Comparison of ENCODE assay signal across 10 cellular contexts in the genomic region with DNA sequence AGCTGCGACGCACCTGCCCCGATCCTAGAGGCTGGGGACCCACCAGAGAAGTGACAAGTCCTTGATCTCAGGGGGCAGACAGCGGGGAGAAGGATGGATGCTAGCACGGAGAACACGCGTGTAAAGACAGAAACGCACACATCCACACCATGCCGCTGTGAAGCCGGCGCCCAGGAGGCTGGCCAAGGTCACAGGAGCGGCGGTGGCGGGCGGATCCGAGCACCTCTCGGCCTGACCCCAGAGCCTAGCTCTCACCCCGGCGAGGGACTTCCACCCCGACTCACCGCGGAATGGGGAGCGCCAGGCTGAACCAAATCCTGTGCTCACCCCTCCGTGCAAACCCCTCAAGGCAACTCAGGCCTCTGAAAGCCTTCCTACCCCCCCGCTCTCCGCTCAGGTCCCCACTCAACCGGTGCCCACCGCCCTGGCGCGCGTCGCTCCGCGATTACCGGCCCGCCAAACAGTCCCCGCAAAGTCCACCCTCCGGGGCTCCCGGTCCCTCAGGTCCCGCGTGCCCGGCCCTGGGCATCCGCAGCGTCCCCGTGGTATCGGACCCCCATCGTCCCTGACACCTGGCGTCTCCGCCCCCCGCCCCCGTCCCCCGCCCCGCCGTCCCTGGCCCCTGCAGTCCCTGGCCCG. TPM values are rescaled to one million over a fixed set of nuclear protein-coding genes. Genes with fewer than 3 reads are reported as not detected.
DNase-seq lines count a peak whose midpoint lies in the region; ATAC-seq and TF ChIP-seq lines count a peak whose summit lies in the region.
"Had no signal": no experiment of that assay in that cellular context is flagged by ENCODE, and none has a peak within 500 bp of the region (broad histone marks: within the 10 kb centered on the region; RNA-seq: fewer than 3 reads in every experiment).

No MANE protein-coding gene starts in this region.

- peak overlapping the region; percentile 81 to 95 (median 93) for H3K27ac ChIP-seq in heart right ventricle
- H3K27ac ChIP-seq in rectal smooth muscle tissue (ENCODE audit: low read depth, low read length): peak overlapping the region; percentile 21

- peak overlapping the region; percentile 40 for H3K4me3 Mint-ChIP-seq in Calu3 (ENCODE audit: low read depth, unreplicated experiment)
- H3K4me3 Mint-ChIP-seq in activated T-helper 1 cell treated with anti-CD3 and anti-CD28 coated beads, Interleukin-12 subunit alpha, Interleukin-12 subunit beta, Interleukin-2, Interleukin-4 antibody, amounts not matched to agents 30 ng/mL and 10 ng/mL and 1 ng/mL, durations not matched to agents 14 hours and 24 hours and 36 hours: peak overlapping the region; percentile 57

- CTCF ChIA-PET in Calu3 (lab: Charles Lee): no interaction called here

- H3K4me1 ChIP-seq in heart right ventricle (peaks cover 9 to 69% (median 51%) of the 10 kb centered on the region in 9 donors), rectal smooth muscle tissue (ENCODE audit: control insufficient read depth, insufficient read depth, low read length) (peaks cover 9% of the 10 kb centered on the region)

- no peaks in the 10 kb centered on the region for H3K9me3 ChIP-seq in heart right ventricle

- 14 to 23% methylated on average over 54 to 55 of the region's 55 CpGs for WGBS in heart right ventricle, 2 donors

- H3K27ac Mint-ChIP-seq in Calu3 (ENCODE audit: unreplicated experiment): no peak overlapping the region
- H3K27ac Mint-ChIP-seq in activated T-helper 1 cell treated with anti-CD3 and anti-CD28 coated beads, Interleukin-12 subunit alpha, Interleukin-12 subunit beta, Interleukin-2, Interleukin-4 antibody, amounts not matched to agents 30 ng/mL and 10 ng/mL and 1 ng/mL, durations not matched to agents 14 hours and 24 hours and 36 hours: no peak overlapping the region

- no peak overlapping the region for H3K9ac ChIP-seq in rectal smooth muscle tissue (ENCODE audit: low read length)

- BruUV-seq in Calu3 (replicated peaks; lab: Mats Ljungman, UMichigan): no TSS peak

- peaks cover 88% of the 10 kb centered on the region for H3K27me3 Mint-ChIP-seq in Calu3 (ENCODE audit: unreplicated experiment)
- H3K27me3 Mint-ChIP-seq in activated T-helper 1 cell treated with anti-CD3 and anti-CD28 coated beads, Interleukin-12 subunit alpha, Interleukin-12 subunit beta, Interleukin-2, Interleukin-4 antibody, amounts not matched to agents 30 ng/mL and 10 ng/mL and 1 ng/mL, durations not matched to agents 14 hours and 24 hours and 36 hours (ENCODE audit: insufficient read depth): peaks cover 48% of the 10 kb centered on the region

- DNase-seq in Calu3: no peak
- DNase-seq in activated T-helper 1 cell treated with anti-CD3 and anti-CD28 coated beads, Interleukin-12 subunit alpha, Interleukin-12 subunit beta, Interleukin-2, Interleukin-4 antibody, amounts not matched to agents 30 ng/mL and 10 ng/mL and 1 ng/mL, durations not matched to agents 14 hours and 24 hours and 36 hours (ENCODE audit: low spot score): no peak
- DNase-seq in heart right ventricle: no peak
- DNase-seq in NCI-H1092 (lab: John Stamatoyannopoulos, UW): no peak
- no peak for DNase-seq in NCI-H2171 treated with DMSO at 0.1 percent for 48 hours (lab: John Stamatoyannopoulos, UW)
- DNase-seq: cerebellar nuclear complex, NCI-H187 had no signal

- no peaks in the 10 kb centered on the region for H3K4me1 Mint-ChIP-seq in Calu3 (ENCODE audit: low read depth, unreplicated experiment)
- peaks cover 6% of the 10 kb centered on the region for H3K4me1 Mint-ChIP-seq in activated T-helper 1 cell treated with anti-CD3 and anti-CD28 coated beads, Interleukin-12 subunit alpha, Interleukin-12 subunit beta, Interleukin-2, Interleukin-4 antibody, amounts not matched to agents 30 ng/mL and 10 ng/mL and 1 ng/mL, durations not matched to agents 14 hours and 24 hours and 36 hours (ENCODE audit: low read depth)

- no peak for TF ChIP-seq CTCF in Calu3 (IDR thresholded peaks at IDR 0.05; ENCODE audit: unreplicated experiment)
- TF ChIP-seq CTCF in heart right ventricle (IDR thresholded peaks at IDR 0.05): no peak

- H3K36me3 Mint-ChIP-seq in Calu3 (ENCODE audit: insufficient read depth, unreplicated experiment): no peaks in the 10 kb centered on the region
- H3K36me3 Mint-ChIP-seq in activated T-helper 1 cell treated with anti-CD3 and anti-CD28 coated beads, Interleukin-12 subunit alpha, Interleukin-12 subunit beta, Interleukin-2, Interleukin-4 antibody, amounts not matched to agents 30 ng/mL and 10 ng/mL and 1 ng/mL, durations not matched to agents 14 hours and 24 hours and 36 hours (ENCODE audit: low read depth): no peaks in the 10 kb centered on the region

- H3K36me3 ChIP-seq in heart right ventricle (peaks cover 0 to 6% (median 0%) of the 10 kb centered on the region in 9 donors), rectal smooth muscle tissue (ENCODE audit: control insufficient read depth, insufficient read depth, low read length) (no peaks in the 10 kb centered on the region)

- H3K27me3 ChIP-seq in heart right ventricle: peaks cover 0 to 14% (median 3%) of the 10 kb centered on the region in 7 donors
- H3K27me3 ChIP-seq in rectal smooth muscle tissue (ENCODE audit: control insufficient read depth, insufficient read depth, low read length): no peaks in the 10 kb centered on the region

- peak overlapping the region; percentile 41 to 90 (median 66) for H3K4me3 ChIP-seq in heart right ventricle
- H3K4me3 ChIP-seq in rectal smooth muscle tissue (ENCODE audit: low read length): no peak overlapping the region

- ATAC-seq in heart right ventricle: peak; percentile 5 to 49 (median 25)
- no peak for ATAC-seq in GM21576 (IDR thresholded peaks at IDR 0.05; ENCODE audit: unreplicated experiment)
- ATAC-seq in GM19035 (IDR thresholded peaks at IDR 0.05; ENCODE audit: unreplicated experiment): no peak

- H3K9me3 Mint-ChIP-seq in Calu3 (ENCODE audit: low read depth, unreplicated experiment): no peaks in the 10 kb centered on the region
- H3K9me3 Mint-ChIP-seq in activated T-helper 1 cell treated with anti-CD3 and anti-CD28 coated beads, Interleukin-12 subunit alpha, Interleukin-12 subunit beta, Interleukin-2, Interleukin-4 antibody, amounts not matched to agents 30 ng/mL and 10 ng/mL and 1 ng/mL, durations not matched to agents 14 hours and 24 hours and 36 hours: no peaks in the 10 kb centered on the region

- intact Hi-C loops in Calu3 (cut with micrococcal nuclease; ENCODE audit: unreplicated experiment) (no loop called here), heart right ventricle (cut with DNase I) (loop anchor here in 6 of 10 donors (5.0 kb wide), 3 partner anchors 35 to 45 kb away; no protein-coding TSS in a partner anchor)
- intact Hi-C loops in activated T-helper 1 cell treated with anti-CD3 and anti-CD28 coated beads, Interleukin-12 subunit alpha, Interleukin-12 subunit beta, Interleukin-2, Interleukin-4 antibody, amounts not matched to agents 30 ng/mL and 10 ng/mL and 1 ng/mL, durations not matched to agents 14 hours and 24 hours and 36 hours (cut with micrococcal nuclease): no loop called here

RNA-seq across cellular contexts. Expression of gene LRRFIP1, which starts 0.5 kb away (rescaled TPM):
- total RNA-seq in Calu3 (2022) (152 and 161 TPM in 2 replicates), heart right ventricle (100 to 1,000 TPM in 9 of 10 donors, 10 to 100 TPM in 1; 91.5 to 132 (median 112) TPM)
- total RNA-seq in activated T-helper 1 cell treated with anti-CD3 and anti-CD28 coated beads, Interleukin-12 subunit alpha, Interleukin-12 subunit beta, Interleukin-2, Interleukin-4 antibody, amounts not matched to agents 30 ng/mL and 10 ng/mL and 1 ng/mL, durations not matched to agents 14 hours and 24 hours and 36 hours: 212 and 226 TPM in 2 replicates
- polyA plus RNA-seq in heart right ventricle: 100 to 1,000 TPM; 103 to 111 TPM

RNA-seq across cellular contexts. Expression of gene RAB17, which starts 36.4 kb away (rescaled TPM):
- total RNA-seq in Calu3 (2022) (33.3 and 38.3 TPM in 2 replicates), heart right ventricle (1 to 10 TPM; 1.9 to 6.9 (median 4.6) TPM)
- not detected in 2 replicates for total RNA-seq in activated T-helper 1 cell treated with anti-CD3 and anti-CD28 coated beads, Interleukin-12 subunit alpha, Interleukin-12 subunit beta, Interleukin-2, Interleukin-4 antibody, amounts not matched to agents 30 ng/mL and 10 ng/mL and 1 ng/mL, durations not matched to agents 14 hours and 24 hours and 36 hours
- 1 to 10 TPM; 4.8 to 7.6 TPM for polyA plus RNA-seq in heart right ventricle

Comparison
In these comparisons a context has a peak if more than half of its experiments do, and no peak if none do; other contexts are left out.
1. ATAC-seq: peak in heart right ventricle (8 of 8); none in GM21576 (single experiment) and GM19035 (single experiment).
2. intact Hi-C loops: an anchor here in heart right ventricle (5.0 kb wide); none called in Calu3 and activated T-helper 1 cell treated with anti-CD3 and anti-CD28 coated beads, Interleukin-12 subunit alpha, Interleukin-12 subunit beta, Interleukin-2, Interleukin-4 antibody, amounts not matched to agents 30 ng/mL and 10 ng/mL and 1 ng/mL, durations not matched to agents 14 hours and 24 hours and 36 hours.